In the genomic region with DNA sequence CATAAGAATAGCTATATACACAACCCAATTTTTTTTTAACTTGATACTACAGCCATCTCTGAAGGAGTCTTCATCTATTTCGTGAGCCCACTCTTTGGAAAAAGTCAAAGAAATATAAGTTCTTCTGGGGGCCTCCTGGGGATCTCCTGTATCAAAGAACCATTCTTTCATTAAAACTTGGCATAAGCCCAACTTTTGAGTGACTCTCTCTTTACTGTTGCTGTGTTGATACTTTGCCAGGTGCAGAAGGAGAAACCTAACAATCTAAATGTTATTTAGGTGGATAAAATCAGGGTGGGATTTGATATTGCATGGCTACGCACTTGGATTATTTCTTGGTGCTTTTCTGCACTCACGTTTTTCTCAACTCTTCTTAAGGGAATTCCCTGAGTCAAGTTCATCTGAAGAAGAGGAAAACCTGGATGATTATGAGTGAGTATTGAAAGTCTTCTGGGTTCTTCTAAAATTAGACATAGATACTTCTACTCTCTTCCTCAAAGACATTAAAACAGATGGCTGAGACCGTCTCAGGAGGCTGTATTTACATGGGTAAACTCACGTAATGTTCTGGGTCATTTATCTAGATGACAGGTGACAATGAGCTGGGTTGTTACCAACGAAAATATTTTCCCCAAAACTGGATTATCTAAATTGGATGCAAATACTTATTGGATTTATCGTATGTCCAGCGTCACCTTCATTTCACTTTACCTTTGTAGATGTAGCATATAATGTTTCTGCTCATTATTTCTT, we compare ENCODE assay signal across 1 cellular context.
TF ChIP-seq lines count a peak whose summit lies in the region.

No MANE protein-coding gene starts in this region.

TF ChIP-seq in K562, 482 proteins besides CTCF, POLR2A, EP300 and RAD21 (continued from another document):
- TF ChIP-seq ZBTB49 (CRISPR knock-in tag; IDR thresholded peaks at IDR 0.05; ENCODE audit: borderline replicate concordance) (no peak), PRDM10 (IDR thresholded peaks at IDR 0.05; ENCODE audit: partially characterized antibody) (no peak)
TF ChIP-seq in K562: peak in this region for 2.
